7 cellular contexts compared by ENCODE assay signal in the genomic region with DNA sequence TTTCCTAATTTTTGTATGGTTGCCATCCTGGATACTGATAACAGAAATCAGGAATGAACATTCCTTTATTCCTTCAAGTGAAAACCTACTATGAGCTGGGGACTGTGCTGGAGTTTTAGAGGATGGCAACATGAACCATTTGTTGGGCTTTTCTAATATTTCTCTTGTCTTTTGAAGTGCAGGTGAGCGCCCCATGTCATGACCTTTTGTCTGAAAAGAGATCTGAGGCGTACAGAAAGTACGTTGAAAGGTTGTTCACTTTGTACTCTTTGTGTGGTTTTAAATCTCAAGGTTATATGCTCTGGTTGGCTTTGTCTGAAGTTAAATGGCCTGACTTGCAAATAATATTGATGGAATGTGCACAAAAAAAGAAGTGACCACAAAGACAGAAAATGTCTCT.
"Had no signal": no experiment of that assay in that cellular context is flagged by ENCODE, and none has a peak within 500 bp of the region (broad histone marks: within the 10 kb centered on the region; RNA-seq: fewer than 3 reads in every experiment).

No MANE protein-coding gene starts in this region.

- H3K4me2 ChIP-seq: GM23338 had no signal

- DNase-seq: HFFc6, KBM-7 had no signal

- ATAC-seq: HCT116 had no signal

- H3K4me3 ChIP-seq: GM23338 had no signal

- H2AFZ ChIP-seq: GM23338 had no signal

- FAIRE-seq: H1, H54, HTR-8/SVneo had no signal
